In the genomic region with DNA sequence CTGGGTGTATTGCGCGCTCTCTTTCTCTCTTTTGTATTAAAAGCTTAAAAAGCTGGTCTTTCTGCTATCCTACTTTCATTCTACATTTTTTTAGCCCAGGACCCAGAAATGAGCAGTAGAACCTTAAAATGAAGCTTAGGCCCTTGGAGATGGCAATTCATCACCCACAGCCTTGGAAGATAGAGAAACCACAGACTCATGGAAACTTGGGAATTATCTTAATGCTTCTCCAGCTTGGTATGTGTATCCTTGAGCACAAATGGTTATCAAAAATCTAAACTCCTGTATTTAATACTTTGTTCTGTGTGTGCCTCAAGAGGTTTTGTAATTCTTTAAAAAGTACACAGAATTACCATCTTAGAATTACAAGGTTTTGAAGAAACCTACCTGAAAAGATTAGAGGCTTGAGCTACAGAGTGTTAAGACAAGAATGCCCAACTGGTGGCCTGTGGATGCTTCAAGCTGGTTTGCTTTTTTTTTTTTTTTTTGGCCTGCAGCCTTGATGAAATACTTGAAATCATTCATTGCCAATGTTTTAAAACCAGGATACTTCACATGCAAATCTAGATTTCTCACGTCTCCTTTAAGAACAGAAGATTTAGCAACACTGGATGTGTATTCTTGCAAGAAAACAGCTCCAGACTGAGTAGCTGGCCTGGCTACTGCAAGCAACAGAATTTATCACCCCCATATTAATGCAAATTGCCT, we compare ENCODE assay signal across 13 cellular contexts.
DNase-seq lines count a peak whose midpoint lies in the region; ATAC-seq and TF ChIP-seq lines count a peak whose summit lies in the region.
"Had no signal": no experiment of that assay in that cellular context is flagged by ENCODE, and none has a peak within 500 bp of the region (broad histone marks: within the 10 kb centered on the region; RNA-seq: fewer than 3 reads in every experiment).

No MANE protein-coding gene starts in this region.

- peaks cover 5% of the 10 kb centered on the region for H3K27me3 Mint-ChIP-seq in mesothelial cell of epicardium (ENCODE audit: low read depth)
- H3K27me3 Mint-ChIP-seq: stimulated activated naive CD8-positive, alpha-beta T cell treated with anti-CD3 and anti-CD28 coated beads, Interleukin-15, Interleukin-2, amounts not matched to agents 100 ng/mL and 50 ng/mL, for 24 hours had no signal

- no peak overlapping the region for H3K4me3 ChIP-seq in adrenal gland
- no peak overlapping the region for H3K4me3 ChIP-seq in tibial artery

- H3K27ac ChIP-seq in adrenal gland (peak overlapping the region in 3 of 5 donors; percentile 20 to 66 (median 24)), tibial artery (no peak overlapping the region)

- H3K27ac Mint-ChIP-seq in mesothelial cell of epicardium, result peak overlapping the region; percentile 93

- 73 to 77% (median 75%) methylated on average over 3 of the region's 3 CpGs for WGBS in adrenal gland, 4 donors

- no peak for TF ChIP-seq POLR2A in adrenal gland (IDR thresholded peaks at IDR 0.05)

- ATAC-seq in GM21825 (IDR thresholded peaks at IDR 0.05; ENCODE audit: unreplicated experiment) (no peak), HG03520 (IDR thresholded peaks at IDR 0.05; ENCODE audit: unreplicated experiment) (no peak)

- no peaks in the 10 kb centered on the region for H3K36me3 ChIP-seq in adrenal gland (replicated peaks in 1 of 2)
- H3K36me3 ChIP-seq in tibial artery, result no peaks in the 10 kb centered on the region

- no peak overlapping the region for H3K4me3 Mint-ChIP-seq in mesothelial cell of epicardium

- peaks cover 43% of the 10 kb centered on the region for H3K4me1 Mint-ChIP-seq in mesothelial cell of epicardium

- peak; percentile 11 to 27 for DNase-seq in AML-193 (lab: John Stamatoyannopoulos, UW)
- peak; percentile 63 for DNase-seq in GM04503 (ENCODE audit: low read depth)
- DNase-seq in adrenal gland, result no peak
- DNase-seq in mesothelial cell of epicardium (ENCODE audit: low spot score in 2 of 2, unreplicated experiment in 2 of 2), result no peak
- no peak for DNase-seq in tibial artery
- DNase-seq: anterior cingulate cortex; Caco-2; NCI-H2081; NK-92 treated with Interleukin-12 subunit alpha and Interleukin-12 subunit beta, amount 100 ng/mL, for 24 hours; stimulated activated CD4-positive, alpha-beta T cell treated with anti-CD3 and anti-CD28 coated beads, Interleukin-4, amount 100 ng/mL, for 1 hour had no signal

- intact Hi-C loops in adrenal gland (cut with DNase I) (no loop called here), tibial artery (cut with DNase I; ENCODE audit: low total_unique reads) (loop anchor here (1.0 kb wide), 1 partner anchor 16 kb away; no protein-coding TSS in a partner anchor)

- peaks cover 26 to 69% of the 10 kb centered on the region in 2 donors for H3K4me1 ChIP-seq in adrenal gland (replicated peaks in 1 of 2)
- H3K4me1 ChIP-seq in tibial artery, result peaks cover 0 to 59% (median 37%) of the 10 kb centered on the region in 4 donors
- H3K4me1 ChIP-seq: Caco-2 had no signal

- H3K9me3 ChIP-seq in adrenal gland (replicated peaks in 1 of 3) (no peaks in the 10 kb centered on the region), tibial artery (no peaks in the 10 kb centered on the region)
- H3K9me3 ChIP-seq: Caco-2 had no signal

- H3K27me3 ChIP-seq in adrenal gland, result no peaks in the 10 kb centered on the region
- no peaks in the 10 kb centered on the region for H3K27me3 ChIP-seq in tibial artery

- TF ChIP-seq CTCF in adrenal gland (IDR thresholded peaks at IDR 0.05), result no peak
- TF ChIP-seq CTCF in mesothelial cell of epicardium (IDR thresholded peaks at IDR 0.05; ENCODE audit: unreplicated experiment), result no peak
- TF ChIP-seq CTCF in tibial artery (IDR thresholded peaks at IDR 0.05), result no peak

- H3K9me3 Mint-ChIP-seq in mesothelial cell of epicardium, result no peaks in the 10 kb centered on the region

- H3K36me3 Mint-ChIP-seq in mesothelial cell of epicardium, result no peaks in the 10 kb centered on the region

Comparison
In these comparisons a context has a peak if more than half of its experiments do, and no peak if none do; other contexts are left out.
1. DNase-seq: peak in AML-193 (2 of 2) and GM04503 (single experiment); none in adrenal gland (0 of 7), mesothelial cell of epicardium (0 of 2) and tibial artery (0 of 2).
2. H3K27ac ChIP-seq: peak in adrenal gland (3 of 5); none in tibial artery (0 of 2).